15 cellular contexts compared by ENCODE assay signal in the genomic region with DNA sequence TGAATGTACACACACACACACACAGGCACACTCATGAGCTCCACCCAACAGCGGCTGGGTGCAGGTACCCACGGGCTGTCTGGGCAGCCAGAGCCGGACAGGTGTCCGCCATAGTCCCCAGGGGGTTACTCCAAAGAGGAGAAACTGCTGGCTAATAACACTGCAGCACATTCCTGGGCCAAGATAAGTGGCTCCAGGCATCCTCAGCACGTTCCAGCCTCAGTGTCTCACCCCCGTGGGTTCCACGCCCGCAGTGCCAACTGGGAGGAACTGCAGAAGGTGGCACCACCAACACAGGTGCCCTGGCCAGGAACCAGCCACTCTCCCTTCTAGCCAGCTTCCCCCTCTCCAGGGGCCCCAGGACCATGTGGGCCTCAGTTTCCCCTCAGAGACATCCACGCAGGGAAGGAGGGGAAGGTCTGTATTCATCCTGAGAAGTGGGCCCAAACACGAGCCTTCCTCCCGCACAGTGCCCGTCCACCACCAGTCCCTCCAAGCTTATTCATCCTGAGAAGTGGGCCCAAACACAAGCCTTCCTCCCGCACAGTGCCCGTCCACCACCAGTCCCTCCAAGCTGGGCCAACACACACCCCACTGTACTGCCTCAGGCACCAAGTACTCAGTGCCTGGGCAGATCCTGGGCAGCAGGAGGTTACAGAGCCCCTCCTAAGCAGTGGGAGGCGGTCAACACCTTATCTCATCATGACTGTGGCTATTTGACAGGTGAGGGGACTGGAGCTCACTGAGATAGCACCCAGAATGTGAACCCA. TPM values are rescaled to one million over a fixed set of nuclear protein-coding genes. Genes with fewer than 3 reads are reported as not detected.
DNase-seq lines count a peak whose midpoint lies in the region; ATAC-seq and TF ChIP-seq lines count a peak whose summit lies in the region.
"Had no signal": no experiment of that assay in that cellular context is flagged by ENCODE, and none has a peak within 500 bp of the region (broad histone marks: within the 10 kb centered on the region; RNA-seq: fewer than 3 reads in every experiment).

No MANE protein-coding gene starts in this region.

- H3K27me3 Mint-ChIP-seq in activated CD8-positive, alpha-beta T cell treated with anti-CD3 and anti-CD28 coated beads, Interleukin-2, amount 10 ng/mL, durations not matched to agents 7 days and 5 days (ENCODE audit: low read depth): peaks cover 5% of the 10 kb centered on the region
- H3K27me3 Mint-ChIP-seq in activated CD8-positive, alpha-beta T cell treated with anti-CD3 and anti-CD28 coated beads for 36 hours: no peaks in the 10 kb centered on the region
- H3K27me3 Mint-ChIP-seq in type B pancreatic cell: no peaks in the 10 kb centered on the region

- no peak for ATAC-seq in activated CD8-positive, alpha-beta T cell treated with anti-CD3 and anti-CD28 coated beads, Interleukin-2, amount 10 ng/mL, durations not matched to agents 7 days and 5 days
- ATAC-seq in activated CD8-positive, alpha-beta T cell treated with anti-CD3 and anti-CD28 coated beads for 36 hours: no peak
- ATAC-seq in gastroesophageal sphincter (no peak), GM19467 (IDR thresholded peaks at IDR 0.05; ENCODE audit: unreplicated experiment) (no peak)

- POLR2A ChIA-PET in activated CD8-positive, alpha-beta T cell treated with anti-CD3 and anti-CD28 coated beads, Interleukin-2, amount 10 ng/mL, durations not matched to agents 7 days and 5 days (lab: Charles Lee): no interaction called here
- POLR2A ChIA-PET in activated CD8-positive, alpha-beta T cell treated with anti-CD3 and anti-CD28 coated beads for 36 hours (lab: Charles Lee): interaction anchor here (0.8 kb wide), 1 partner anchor 10 kb away, joined by 3 read pairs; no protein-coding TSS in a partner anchor

- no peaks in the 10 kb centered on the region for H3K4me1 Mint-ChIP-seq in activated CD8-positive, alpha-beta T cell treated with anti-CD3 and anti-CD28 coated beads, Interleukin-2, amount 10 ng/mL, durations not matched to agents 7 days and 5 days (ENCODE audit: low read depth)
- no peaks in the 10 kb centered on the region for H3K4me1 Mint-ChIP-seq in activated CD8-positive, alpha-beta T cell treated with anti-CD3 and anti-CD28 coated beads for 36 hours (ENCODE audit: low read depth)
- peaks cover 39% of the 10 kb centered on the region for H3K4me1 Mint-ChIP-seq in type B pancreatic cell (ENCODE audit: unreplicated experiment)

- H3K4me3 Mint-ChIP-seq in activated CD8-positive, alpha-beta T cell treated with anti-CD3 and anti-CD28 coated beads, Interleukin-2, amount 10 ng/mL, durations not matched to agents 7 days and 5 days: no peak overlapping the region
- H3K4me3 Mint-ChIP-seq in activated CD8-positive, alpha-beta T cell treated with anti-CD3 and anti-CD28 coated beads for 36 hours: no peak overlapping the region
- H3K4me3 Mint-ChIP-seq in type B pancreatic cell: no peak overlapping the region

- no peak for TF ChIP-seq EP300 in gastroesophageal sphincter (IDR thresholded peaks at IDR 0.05)

- no peak for TF ChIP-seq CTCF in activated CD8-positive, alpha-beta T cell treated with anti-CD3 and anti-CD28 coated beads for 36 hours (IDR thresholded peaks at IDR 0.05)
- TF ChIP-seq CTCF in gastroesophageal sphincter (IDR thresholded peaks at IDR 0.05) (no peak), parathyroid adenoma (IDR thresholded peaks at IDR 0.05) (no peak), type B pancreatic cell (conservative IDR thresholded peaks at IDR 0.05) (no peak)

- H3K4me3 ChIP-seq in gastroesophageal sphincter: no peak overlapping the region
- H3K4me3 ChIP-seq in parathyroid adenoma (ENCODE audit: low read depth, low read length): no peak overlapping the region
- H3K4me3 ChIP-seq: SK-N-MC had no signal

- H3K27ac ChIP-seq in gastroesophageal sphincter (peak overlapping the region; percentile 79 to 97 (median 92)), parathyroid adenoma (peak overlapping the region; percentile 61)
- H3K27ac ChIP-seq: SK-N-MC had no signal

- H3K79me2 ChIP-seq in parathyroid adenoma: peaks cover 61% of the 10 kb centered on the region

- intact Hi-C loops in activated CD8-positive, alpha-beta T cell treated with anti-CD3 and anti-CD28 coated beads for 36 hours (cut with micrococcal nuclease): no loop called here

- H3K27ac Mint-ChIP-seq in activated CD8-positive, alpha-beta T cell treated with anti-CD3 and anti-CD28 coated beads, Interleukin-2, amount 10 ng/mL, durations not matched to agents 7 days and 5 days: peak overlapping the region; percentile 55
- no peak overlapping the region for H3K27ac Mint-ChIP-seq in activated CD8-positive, alpha-beta T cell treated with anti-CD3 and anti-CD28 coated beads for 36 hours
- peak overlapping the region; percentile 50 for H3K27ac Mint-ChIP-seq in type B pancreatic cell
- H3K27ac Mint-ChIP-seq: activated T-helper 2 cell treated with anti-CD3 and anti-CD28 coated beads, Interferon-gamma antibody, Interleukin-2, Interleukin-4, amounts not matched to agents 10 μg/mL and 5 μg/mL and 100 μg/mL, durations not matched to agents 14 hours and 24 hours and 36 hours had no signal

- peak overlapping the region; percentile 38 for H3K4me2 ChIP-seq in parathyroid adenoma (ENCODE audit: low read length)

- H3K36me3 ChIP-seq in gastroesophageal sphincter: no peaks in the 10 kb centered on the region
- no peaks in the 10 kb centered on the region for H3K36me3 ChIP-seq in parathyroid adenoma (ENCODE audit: control insufficient read depth, insufficient read depth, low read length)

- H3K9ac ChIP-seq in parathyroid adenoma: no peak overlapping the region

- CTCF ChIA-PET in activated CD8-positive, alpha-beta T cell treated with anti-CD3 and anti-CD28 coated beads, Interleukin-2, amount 10 ng/mL, durations not matched to agents 7 days and 5 days (lab: Charles Lee): no interaction called here
- CTCF ChIA-PET in activated CD8-positive, alpha-beta T cell treated with anti-CD3 and anti-CD28 coated beads for 36 hours (lab: Charles Lee): no interaction called here

- H3K4me1 ChIP-seq in gastroesophageal sphincter (peaks cover 9 to 100% (median 67%) of the 10 kb centered on the region in 3 donors), parathyroid adenoma (peaks cover 62% of the 10 kb centered on the region)

- no peak for DNase-seq in activated CD8-positive, alpha-beta T cell treated with anti-CD3 and anti-CD28 coated beads, Interleukin-2, amount 10 ng/mL, durations not matched to agents 7 days and 5 days
- no peak for DNase-seq in activated CD8-positive, alpha-beta T cell treated with anti-CD3 and anti-CD28 coated beads for 36 hours
- DNase-seq in type B pancreatic cell (ENCODE audit: extremely low spot score, unreplicated experiment) (no peak), KG1 (lab: John Stamatoyannopoulos, UW) (no peak), islet precursor cell (no peak)
- DNase-seq: dermis blood vessel endothelial cell, erythroblast, GDM1, NCI-H1092 treated with DMSO at 0.1 percent for 48 hours, NCI-H2227 treated with DMSO at 0.1 percent for 48 hours had no signal

- H3K36me3 Mint-ChIP-seq in activated CD8-positive, alpha-beta T cell treated with anti-CD3 and anti-CD28 coated beads, Interleukin-2, amount 10 ng/mL, durations not matched to agents 7 days and 5 days (ENCODE audit: low read depth): no peaks in the 10 kb centered on the region
- no peaks in the 10 kb centered on the region for H3K36me3 Mint-ChIP-seq in activated CD8-positive, alpha-beta T cell treated with anti-CD3 and anti-CD28 coated beads for 36 hours (ENCODE audit: low read depth)
- H3K36me3 Mint-ChIP-seq in type B pancreatic cell: peaks cover 11% of the 10 kb centered on the region

- no peaks in the 10 kb centered on the region for H3K9me3 ChIP-seq in gastroesophageal sphincter
- H3K9me3 ChIP-seq in parathyroid adenoma (ENCODE audit: control insufficient read depth, low read length): no peaks in the 10 kb centered on the region

- no peaks in the 10 kb centered on the region for H3K27me3 ChIP-seq in gastroesophageal sphincter
- H3K27me3 ChIP-seq in parathyroid adenoma (ENCODE audit: control insufficient read depth, insufficient read depth, low read length): no peaks in the 10 kb centered on the region

- no peak overlapping the region for H2AFZ ChIP-seq in parathyroid adenoma

- H3K9me3 Mint-ChIP-seq in activated CD8-positive, alpha-beta T cell treated with anti-CD3 and anti-CD28 coated beads, Interleukin-2, amount 10 ng/mL, durations not matched to agents 7 days and 5 days (ENCODE audit: insufficient read depth): no peaks in the 10 kb centered on the region
- H3K9me3 Mint-ChIP-seq in activated CD8-positive, alpha-beta T cell treated with anti-CD3 and anti-CD28 coated beads for 36 hours: no peaks in the 10 kb centered on the region
- H3K9me3 Mint-ChIP-seq in type B pancreatic cell: peaks cover 4% of the 10 kb centered on the region
- H3K9me3 Mint-ChIP-seq: activated T-helper 2 cell treated with anti-CD3 and anti-CD28 coated beads, Interferon-gamma antibody, Interleukin-2, Interleukin-4, amounts not matched to agents 10 μg/mL and 5 μg/mL and 100 μg/mL, durations not matched to agents 14 hours and 24 hours and 36 hours had no signal

- WGBS in gastroesophageal sphincter (ENCODE audit: low coverage in 1 of 2), 2 donors: 80 to 91% methylated on average over 3 to 6 of the region's 15 CpGs

- no peak for TF ChIP-seq POLR2A in gastroesophageal sphincter (IDR thresholded peaks at IDR 0.05)

RNA-seq across cellular contexts. Expression of a gene that starts 47.6 kb away (rescaled TPM):
- total RNA-seq in activated CD8-positive, alpha-beta T cell treated with anti-CD3 and anti-CD28 coated beads, Interleukin-2, amount 10 ng/mL, durations not matched to agents 7 days and 5 days: 10 to 100 TPM; 28.9 to 29.8 TPM
- 1 to 10 TPM; 1.8 to 2.0 TPM for total RNA-seq in activated CD8-positive, alpha-beta T cell treated with anti-CD3 and anti-CD28 coated beads for 36 hours
- total RNA-seq in gastroesophageal sphincter (1,000 to 10,000 TPM in 3 of 4 donors, 100 to 1,000 TPM in 1; 825 to 2,193 (median 1,462) TPM), type B pancreatic cell (ENCODE audit: low replicate concordance) (59.2 and 87.5 TPM in 2 replicates)
